ENCODE assay signal across 8 cellular contexts in the genomic region with DNA sequence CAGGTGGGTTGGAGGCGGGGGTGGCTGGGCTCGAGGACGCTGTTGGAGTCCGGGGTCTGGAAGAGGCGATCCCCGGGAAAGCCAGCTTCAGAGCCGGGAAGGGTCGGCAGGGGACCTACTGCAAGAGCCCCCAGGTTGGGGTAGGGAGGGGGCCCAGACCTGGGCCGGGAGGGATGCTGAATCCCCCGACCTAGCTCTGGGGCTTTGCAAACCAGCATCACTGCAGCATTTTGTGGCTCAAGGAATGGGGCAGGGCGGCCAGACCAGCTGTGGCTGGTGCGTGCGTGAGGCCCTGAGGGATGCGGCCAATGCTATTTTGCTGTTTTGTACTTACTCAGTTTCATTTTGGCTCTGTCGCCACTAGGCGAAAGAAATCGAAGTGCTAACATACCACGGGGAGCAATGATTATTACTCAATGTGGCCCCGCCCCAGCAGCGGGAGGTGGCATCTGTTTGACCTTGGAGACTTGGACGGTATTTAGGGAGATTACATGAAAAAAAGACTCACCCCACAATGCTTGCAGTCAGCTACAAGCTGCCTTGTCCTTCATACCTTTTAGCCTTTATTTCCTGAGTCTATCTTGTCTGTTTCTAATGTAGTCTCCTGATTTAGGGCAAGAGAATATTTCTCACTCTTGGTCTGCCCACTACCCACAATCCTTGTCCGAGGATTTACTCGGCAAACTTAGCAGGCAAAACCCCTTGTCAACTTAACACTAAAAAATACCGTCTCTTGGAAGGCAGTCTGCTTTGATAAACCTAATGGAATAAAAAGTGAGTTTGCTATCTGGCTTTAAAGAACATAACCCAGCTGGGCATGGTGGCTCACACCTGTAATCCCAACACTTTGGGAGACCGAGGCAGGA. TPM values are rescaled to one million over a fixed set of nuclear protein-coding genes. Genes with fewer than 3 reads are reported as not detected.
A peak's percentile ranks its signal among the peaks of the same experiment; 100 is the strongest.
DNase-seq lines count a peak whose midpoint lies in the region; ATAC-seq and TF ChIP-seq lines count a peak whose summit lies in the region.

No MANE protein-coding gene starts in this region.

- H3K27me3 Mint-ChIP-seq in activated CD4-positive, alpha-beta T cell treated with anti-CD3 and anti-CD28 coated beads for 36 hours = no peaks in the 10 kb centered on the region

- 4% methylated on average over 25 of the region's 25 CpGs for WGBS in liver

- peaks cover 3 to 18% (median 11%) of the 10 kb centered on the region in 4 donors for H3K4me1 ChIP-seq in liver (ENCODE audit: control insufficient read depth in 4 of 4, insufficient read depth in 4 of 4, low read length in 3 of 4)

- no peaks in the 10 kb centered on the region for H3K9me3 ChIP-seq in liver (ENCODE audit: control insufficient read depth in 4 of 4, low read length in 3 of 4)

- peak; percentile 56 to 77 for TF ChIP-seq RAD21 in liver (IDR thresholded peaks at IDR 0.05)

- no peaks in the 10 kb centered on the region for H3K27me3 ChIP-seq in liver (ENCODE audit: control insufficient read depth in 4 of 4, insufficient read depth in 4 of 4, low read length in 3 of 4)

- intact Hi-C loops in activated CD4-positive, alpha-beta T cell treated with anti-CD3 and anti-CD28 coated beads for 36 hours (cut with DNase I, micrococcal nuclease) = loop anchor here (1.0 to 5.0 kb wide), 13 partner anchors 15 to 441 kb away; a partner anchor contains a TSS

- ATAC-seq in GM18870 (IDR thresholded peaks at IDR 0.05; ENCODE audit: unreplicated experiment) (peak; percentile 48), HG03097 (IDR thresholded peaks at IDR 0.05; ENCODE audit: low FRiP score, unreplicated experiment) (peak; percentile 40)
- ATAC-seq in activated CD4-positive, alpha-beta T cell treated with anti-CD3 and anti-CD28 coated beads for 36 hours = peak; percentile 39

- H3K36me3 ChIP-seq in liver (ENCODE audit: control insufficient read depth in 4 of 4, insufficient read depth in 3 of 4, low read depth in 1 of 4, low read length in 3 of 4) = no peaks in the 10 kb centered on the region

- no peaks in the 10 kb centered on the region for H3K9me3 Mint-ChIP-seq in activated CD4-positive, alpha-beta T cell treated with anti-CD3 and anti-CD28 coated beads for 36 hours (ENCODE audit: low read depth)

- H3K36me3 Mint-ChIP-seq in activated CD4-positive, alpha-beta T cell treated with anti-CD3 and anti-CD28 coated beads for 36 hours (ENCODE audit: low read depth) = peaks cover 2% of the 10 kb centered on the region

- peaks cover 25% of the 10 kb centered on the region for H3K4me1 Mint-ChIP-seq in activated CD4-positive, alpha-beta T cell treated with anti-CD3 and anti-CD28 coated beads for 36 hours

- POLR2A ChIA-PET in activated CD4-positive, alpha-beta T cell treated with anti-CD3 and anti-CD28 coated beads for 36 hours (lab: Charles Lee) = interaction anchor here (0.6 to 2.0 kb wide), 4 partner anchors 35 to 76 kb away, joined by 3 to 9 read pairs (median 6); no protein-coding TSS in a partner anchor

- TF ChIP-seq CTCF in coronary artery (IDR thresholded peaks at IDR 0.05) (peak; percentile 15), liver (IDR thresholded peaks at IDR 0.05; ENCODE audit: low read depth, low read length, missing input control) (peak; percentile 50)

- H3K27ac ChIP-seq in coronary artery (peak overlapping the region; percentile 98), liver (ENCODE audit: low read depth in 1 of 2, low read length in 2 of 2) (peak overlapping the region; percentile 84 to 97)

- DNase-seq in Ammon's horn (ENCODE audit: low spot score) (peak; percentile 75), NCI-H226 (peak; percentile 70), coronary artery (ENCODE audit: low spot score) (peak; percentile 88)
- DNase-seq in activated CD4-positive, alpha-beta T cell treated with anti-CD3 and anti-CD28 coated beads for 36 hours = peak; percentile 87
- peak in 2 of 3 donors; percentile 53 to 65 for DNase-seq in stimulated activated CD4-positive, alpha-beta T cell treated with anti-CD3 and anti-CD28 coated beads, TNF-alpha, amount 100 ng/mL, for 48 hours (ENCODE audit: low read depth in 3 of 3)

- peak overlapping the region; percentile 94 for H3K27ac Mint-ChIP-seq in activated CD4-positive, alpha-beta T cell treated with anti-CD3 and anti-CD28 coated beads for 36 hours

- peak overlapping the region; percentile 58 to 82 for H3K9ac ChIP-seq in liver (ENCODE audit: low read depth in 1 of 2, low read length in 2 of 2)

- CTCF ChIA-PET in activated CD4-positive, alpha-beta T cell treated with anti-CD3 and anti-CD28 coated beads for 36 hours (lab: Charles Lee) = interaction anchor here (0.5 to 6.4 kb wide), 15 partner anchors 8 to 151 kb away, joined by 3 to 69 read pairs (median 3); a partner anchor contains a TSS

- H3K4me3 Mint-ChIP-seq in activated CD4-positive, alpha-beta T cell treated with anti-CD3 and anti-CD28 coated beads for 36 hours = peak overlapping the region; percentile 76

- H3K4me3 ChIP-seq in coronary artery (peak overlapping the region; percentile 91), liver (ENCODE audit: low read depth in 1 of 3, low read length in 3 of 3) (peak overlapping the region; percentile 58 to 89 (median 66))

TF ChIP-seq in liver, 16 proteins besides CTCF, POLR2A, EP300 and RAD21:
- no peak for TF ChIP-seq FOXA1 (IDR thresholded peaks at IDR 0.05)
- no peak for TF ChIP-seq FOXA2 (IDR thresholded peaks at IDR 0.05)
- TF ChIP-seq, protein P1, sequence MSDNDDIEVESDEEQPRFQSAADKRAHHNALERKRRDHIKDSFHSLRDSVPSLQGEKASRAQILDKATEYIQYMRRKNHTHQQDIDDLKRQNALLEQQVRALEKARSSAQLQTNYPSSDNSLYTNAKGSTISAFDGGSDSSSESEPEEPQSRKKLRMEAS (IDR thresholded peaks at IDR 0.05) = peak; percentile 72
- TF ChIP-seq RXRA (IDR thresholded peaks at IDR 0.05) = peak; percentile 74 to 78
- TF ChIP-seq HNF4A (conservative IDR thresholded peaks at IDR 0.05) = peak; percentile 69
- TF ChIP-seq TAF1 (conservative IDR thresholded peaks at IDR 0.05) = peak; percentile 18
- peak; percentile 29 for TF ChIP-seq HNF4G (IDR thresholded peaks at IDR 0.05)
- TF ChIP-seq NR2F2 (IDR thresholded peaks at IDR 0.05) = peak; percentile 85
- TF ChIP-seq SP1 (IDR thresholded peaks at IDR 0.05) = peak; percentile 76
- peak in 1 of 2 donors; percentile 44 for TF ChIP-seq JUND (IDR thresholded peaks at IDR 0.05)
- TF ChIP-seq, protein P2, sequence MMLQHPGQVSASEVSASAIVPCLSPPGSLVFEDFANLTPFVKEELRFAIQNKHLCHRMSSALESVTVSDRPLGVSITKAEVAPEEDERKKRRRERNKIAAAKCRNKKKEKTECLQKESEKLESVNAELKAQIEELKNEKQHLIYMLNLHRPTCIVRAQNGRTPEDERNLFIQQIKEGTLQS (IDR thresholded peaks at IDR 0.05) = no peak
- TF ChIP-seq, protein P3, sequence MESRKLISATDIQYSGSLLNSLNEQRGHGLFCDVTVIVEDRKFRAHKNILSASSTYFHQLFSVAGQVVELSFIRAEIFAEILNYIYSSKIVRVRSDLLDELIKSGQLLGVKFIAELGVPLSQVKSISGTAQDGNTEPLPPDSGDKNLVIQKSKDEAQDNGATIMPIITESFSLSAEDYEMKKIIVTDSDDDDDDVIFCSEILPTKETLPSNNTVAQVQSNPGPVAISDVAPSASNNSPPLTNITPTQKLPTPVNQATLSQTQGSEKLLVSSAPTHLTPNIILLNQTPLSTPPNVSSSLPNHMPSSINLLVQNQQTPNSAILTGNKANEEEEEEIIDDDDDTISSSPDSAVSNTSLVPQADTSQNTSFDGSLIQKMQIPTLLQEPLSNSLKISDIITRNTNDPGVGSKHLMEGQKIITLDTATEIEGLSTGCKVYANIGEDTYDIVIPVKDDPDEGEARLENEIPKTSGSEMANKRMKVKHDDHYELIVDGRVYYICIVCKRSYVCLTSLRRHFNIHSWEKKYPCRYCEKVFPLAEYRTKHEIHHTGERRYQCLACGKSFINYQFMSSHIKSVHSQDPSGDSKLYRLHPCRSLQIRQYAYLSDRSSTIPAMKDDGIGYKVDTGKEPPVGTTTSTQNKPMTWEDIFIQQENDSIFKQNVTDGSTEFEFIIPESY (IDR thresholded peaks at IDR 0.05) = peak; percentile 61
- TF ChIP-seq EGR1 (IDR thresholded peaks at IDR 0.05; ENCODE audit: low read depth in 2 of 2) = no peak
- no peak for TF ChIP-seq GABPA (IDR thresholded peaks at IDR 0.05 in 1 of 2, conservative IDR thresholded peaks at IDR 0.05 in 1 of 2)
- peak; percentile 69 for TF ChIP-seq YY1 (IDR thresholded peaks at IDR 0.05)
- TF ChIP-seq, protein P4, sequence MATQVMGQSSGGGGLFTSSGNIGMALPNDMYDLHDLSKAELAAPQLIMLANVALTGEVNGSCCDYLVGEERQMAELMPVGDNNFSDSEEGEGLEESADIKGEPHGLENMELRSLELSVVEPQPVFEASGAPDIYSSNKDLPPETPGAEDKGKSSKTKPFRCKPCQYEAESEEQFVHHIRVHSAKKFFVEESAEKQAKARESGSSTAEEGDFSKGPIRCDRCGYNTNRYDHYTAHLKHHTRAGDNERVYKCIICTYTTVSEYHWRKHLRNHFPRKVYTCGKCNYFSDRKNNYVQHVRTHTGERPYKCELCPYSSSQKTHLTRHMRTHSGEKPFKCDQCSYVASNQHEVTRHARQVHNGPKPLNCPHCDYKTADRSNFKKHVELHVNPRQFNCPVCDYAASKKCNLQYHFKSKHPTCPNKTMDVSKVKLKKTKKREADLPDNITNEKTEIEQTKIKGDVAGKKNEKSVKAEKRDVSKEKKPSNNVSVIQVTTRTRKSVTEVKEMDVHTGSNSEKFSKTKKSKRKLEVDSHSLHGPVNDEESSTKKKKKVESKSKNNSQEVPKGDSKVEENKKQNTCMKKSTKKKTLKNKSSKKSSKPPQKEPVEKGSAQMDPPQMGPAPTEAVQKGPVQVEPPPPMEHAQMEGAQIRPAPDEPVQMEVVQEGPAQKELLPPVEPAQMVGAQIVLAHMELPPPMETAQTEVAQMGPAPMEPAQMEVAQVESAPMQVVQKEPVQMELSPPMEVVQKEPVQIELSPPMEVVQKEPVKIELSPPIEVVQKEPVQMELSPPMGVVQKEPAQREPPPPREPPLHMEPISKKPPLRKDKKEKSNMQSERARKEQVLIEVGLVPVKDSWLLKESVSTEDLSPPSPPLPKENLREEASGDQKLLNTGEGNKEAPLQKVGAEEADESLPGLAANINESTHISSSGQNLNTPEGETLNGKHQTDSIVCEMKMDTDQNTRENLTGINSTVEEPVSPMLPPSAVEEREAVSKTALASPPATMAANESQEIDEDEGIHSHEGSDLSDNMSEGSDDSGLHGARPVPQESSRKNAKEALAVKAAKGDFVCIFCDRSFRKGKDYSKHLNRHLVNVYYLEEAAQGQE (IDR thresholded peaks at IDR 0.05) = peak; percentile 76

RNA-seq across cellular contexts. Expression of a gene that starts 16.2 kb away (rescaled TPM):
- 100 to 1,000 TPM in 1 of 2 experiments, 10 to 100 TPM in 1; 71.1 to 127 TPM for total RNA-seq in activated CD4-positive, alpha-beta T cell treated with anti-CD3 and anti-CD28 coated beads for 36 hours
- total RNA-seq in liver = 10 to 100 TPM; 25.5 to 39.2 TPM
- 100 to 1,000 TPM; 169 to 186 TPM for polyA plus RNA-seq in liver

RNA-seq across cellular contexts. Expression of a gene that starts 40.1 kb away (rescaled TPM):
- total RNA-seq in activated CD4-positive, alpha-beta T cell treated with anti-CD3 and anti-CD28 coated beads for 36 hours = 100 to 1,000 TPM; 140 to 144 TPM
- 10 to 100 TPM; 43.1 to 46.7 TPM for total RNA-seq in liver
- 10 to 100 TPM; 11.6 to 43.9 TPM for polyA plus RNA-seq in liver

Comparison
In these comparisons a context has a peak if more than half of its experiments do, and no peak if none do; other contexts are left out.
1. Peak in every context shown above with its lines: DNase-seq, ATAC-seq, H3K4me3 ChIP-seq and H3K27ac ChIP-seq.